Comparison of ENCODE assay signal across 1 cellular context in the genomic region with DNA sequence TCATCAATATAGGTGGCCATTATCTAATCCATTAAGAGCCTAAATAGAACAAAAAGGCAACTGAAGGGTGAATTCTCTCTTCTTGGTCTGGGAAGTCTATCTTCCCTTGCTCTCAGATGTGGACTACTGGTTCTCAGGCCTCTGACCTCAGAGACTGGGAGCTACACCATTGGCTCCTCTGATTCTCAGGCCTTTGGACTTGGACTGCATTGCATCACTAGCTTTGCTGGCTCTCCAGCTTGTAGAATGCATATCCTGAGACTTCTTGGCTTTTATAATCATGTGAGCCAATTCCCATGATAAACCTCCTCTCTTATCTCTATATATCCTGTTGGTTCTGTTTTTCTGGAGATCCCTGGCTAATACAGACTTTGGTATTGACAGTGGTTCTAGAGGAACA.
TF ChIP-seq lines count a peak whose summit lies in the region.

No MANE protein-coding gene starts in this region.

TF ChIP-seq in GM23338, 12 proteins besides CTCF, POLR2A, EP300 and RAD21 (continued from another document):
- TF ChIP-seq, protein P1, sequence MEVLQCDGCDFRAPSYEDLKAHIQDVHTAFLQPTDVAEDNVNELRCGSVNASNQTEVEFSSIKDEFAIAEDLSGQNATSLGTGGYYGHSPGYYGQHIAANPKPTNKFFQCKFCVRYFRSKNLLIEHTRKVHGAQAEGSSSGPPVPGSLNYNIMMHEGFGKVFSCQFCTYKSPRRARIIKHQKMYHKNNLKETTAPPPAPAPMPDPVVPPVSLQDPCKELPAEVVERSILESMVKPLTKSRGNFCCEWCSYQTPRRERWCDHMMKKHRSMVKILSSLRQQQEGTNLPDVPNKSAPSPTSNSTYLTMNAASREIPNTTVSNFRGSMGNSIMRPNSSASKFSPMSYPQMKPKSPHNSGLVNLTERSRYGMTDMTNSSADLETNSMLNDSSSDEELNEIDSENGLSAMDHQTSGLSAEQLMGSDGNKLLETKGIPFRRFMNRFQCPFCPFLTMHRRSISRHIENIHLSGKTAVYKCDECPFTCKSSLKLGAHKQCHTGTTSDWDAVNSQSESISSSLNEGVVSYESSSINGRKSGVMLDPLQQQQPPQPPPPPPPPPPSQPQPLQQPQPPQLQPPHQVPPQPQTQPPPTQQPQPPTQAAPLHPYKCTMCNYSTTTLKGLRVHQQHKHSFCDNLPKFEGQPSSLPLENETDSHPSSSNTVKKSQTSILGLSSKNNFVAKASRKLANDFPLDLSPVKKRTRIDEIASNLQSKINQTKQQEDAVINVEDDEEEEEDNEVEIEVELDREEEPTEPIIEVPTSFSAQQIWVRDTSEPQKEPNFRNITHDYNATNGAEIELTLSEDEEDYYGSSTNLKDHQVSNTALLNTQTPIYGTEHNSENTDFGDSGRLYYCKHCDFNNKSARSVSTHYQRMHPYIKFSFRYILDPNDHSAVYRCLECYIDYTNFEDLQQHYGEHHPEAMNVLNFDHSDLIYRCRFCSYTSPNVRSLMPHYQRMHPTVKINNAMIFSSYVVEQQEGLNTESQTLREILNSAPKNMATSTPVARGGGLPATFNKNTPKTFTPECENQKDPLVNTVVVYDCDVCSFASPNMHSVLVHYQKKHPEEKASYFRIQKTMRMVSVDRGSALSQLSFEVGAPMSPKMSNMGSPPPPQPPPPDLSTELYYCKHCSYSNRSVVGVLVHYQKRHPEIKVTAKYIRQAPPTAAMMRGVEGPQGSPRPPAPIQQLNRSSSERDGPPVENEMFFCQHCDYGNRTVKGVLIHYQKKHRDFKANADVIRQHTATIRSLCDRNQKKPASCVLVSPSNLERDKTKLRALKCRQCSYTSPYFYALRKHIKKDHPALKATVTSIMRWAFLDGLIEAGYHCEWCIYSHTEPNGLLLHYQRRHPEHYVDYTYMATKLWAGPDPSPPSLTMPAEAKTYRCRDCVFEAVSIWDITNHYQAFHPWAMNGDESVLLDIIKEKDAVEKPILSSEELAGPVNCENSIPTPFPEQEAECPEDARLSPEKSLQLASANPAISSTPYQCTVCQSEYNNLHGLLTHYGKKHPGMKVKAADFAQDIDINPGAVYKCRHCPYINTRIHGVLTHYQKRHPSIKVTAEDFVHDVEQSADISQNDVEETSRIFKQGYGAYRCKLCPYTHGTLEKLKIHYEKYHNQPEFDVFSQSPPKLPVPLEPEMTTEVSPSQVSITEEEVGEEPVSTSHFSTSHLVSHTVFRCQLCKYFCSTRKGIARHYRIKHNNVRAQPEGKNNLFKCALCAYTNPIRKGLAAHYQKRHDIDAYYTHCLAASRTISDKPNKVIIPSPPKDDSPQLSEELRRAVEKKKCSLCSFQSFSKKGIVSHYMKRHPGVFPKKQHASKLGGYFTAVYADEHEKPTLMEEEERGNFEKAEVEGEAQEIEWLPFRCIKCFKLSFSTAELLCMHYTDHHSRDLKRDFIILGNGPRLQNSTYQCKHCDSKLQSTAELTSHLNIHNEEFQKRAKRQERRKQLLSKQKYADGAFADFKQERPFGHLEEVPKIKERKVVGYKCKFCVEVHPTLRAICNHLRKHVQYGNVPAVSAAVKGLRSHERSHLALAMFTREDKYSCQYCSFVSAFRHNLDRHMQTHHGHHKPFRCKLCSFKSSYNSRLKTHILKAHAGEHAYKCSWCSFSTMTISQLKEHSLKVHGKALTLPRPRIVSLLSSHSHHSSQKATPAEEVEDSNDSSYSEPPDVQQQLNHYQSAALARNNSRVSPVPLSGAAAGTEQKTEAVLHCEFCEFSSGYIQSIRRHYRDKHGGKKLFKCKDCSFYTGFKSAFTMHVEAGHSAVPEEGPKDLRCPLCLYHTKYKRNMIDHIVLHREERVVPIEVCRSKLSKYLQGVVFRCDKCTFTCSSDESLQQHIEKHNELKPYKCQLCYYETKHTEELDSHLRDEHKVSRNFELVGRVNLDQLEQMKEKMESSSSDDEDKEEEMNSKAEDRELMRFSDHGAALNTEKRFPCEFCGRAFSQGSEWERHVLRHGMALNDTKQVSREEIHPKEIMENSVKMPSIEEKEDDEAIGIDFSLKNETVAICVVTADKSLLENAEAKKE (CRISPR knock-in tag; IDR thresholded peaks at IDR 0.05) = no peak
- TF ChIP-seq JUNB (IDR thresholded peaks at IDR 0.05; ENCODE audit: unreplicated experiment) = no peak
